In genomic region chr1:156474966-156475365, GRCh38 we compare ENCODE assay signal across 13 cellular contexts. TPM values are rescaled to one million over a fixed set of nuclear protein-coding genes. Genes with fewer than 3 reads are reported as not detected.
DNase-seq lines count a peak whose midpoint lies in the region; ATAC-seq and TF ChIP-seq lines count a peak whose summit lies in the region.
"Had no signal": no experiment of that assay in that cellular context is flagged by ENCODE, and none has a peak within 500 bp of the region (broad histone marks: within the 10 kb centered on the region; RNA-seq: fewer than 3 reads in every experiment).

No MANE protein-coding gene starts in this region.

- H3K9me3 ChIP-seq in breast epithelium (no peaks in the 10 kb centered on the region), mammary epithelial cell (replicated peaks; ENCODE audit: insufficient read depth, low read length) (no peaks in the 10 kb centered on the region), psoas muscle (no peaks in the 10 kb centered on the region), tibial nerve (no peaks in the 10 kb centered on the region)

- no peaks in the 10 kb centered on the region for H4K20me1 ChIP-seq in mammary epithelial cell (ENCODE audit: insufficient read depth, low read length)

- in situ Hi-C loops in mammary epithelial cell (cut with MboI; ENCODE audit: low sequenced_read_pairs in 2 of 2) = no loop called here

- H3K4me3 ChIP-seq in breast epithelium (no peak overlapping the region), mammary epithelial cell (replicated peaks in 1 of 3; ENCODE audit: insufficient read depth in 1 of 3, low read depth in 2 of 3, low read length in 3 of 3) (no peak overlapping the region), psoas muscle (no peak overlapping the region), tibial nerve (no peak overlapping the region)

- peaks cover 6% of the 10 kb centered on the region for H3K36me3 ChIP-seq in breast epithelium
- H3K36me3 ChIP-seq in mammary epithelial cell (ENCODE audit: insufficient read depth, low read length) = peaks cover 5% of the 10 kb centered on the region
- H3K36me3 ChIP-seq in psoas muscle (ENCODE audit: insufficient read depth in 1 of 2, low read depth in 1 of 2) = peaks cover 0 to 100% of the 10 kb centered on the region in 2 donors
- peaks cover 0 to 100% (median 47%) of the 10 kb centered on the region in 3 donors for H3K36me3 ChIP-seq in tibial nerve

- dilution Hi-C loops in mammary epithelial cell (cut with HindIII; ENCODE audit: low sequenced_read_pairs) = no loop called here

- no peak for DNase-seq in breast epithelium (ENCODE audit: low spot score in 2 of 2)
- DNase-seq in mammary epithelial cell = no peak
- DNase-seq in chondrocyte (ENCODE audit: low spot score) = peak; percentile 51
- no peak for DNase-seq in psoas muscle
- DNase-seq in tibial nerve (ENCODE audit: low spot score in 2 of 2) = no peak
- DNase-seq in NCI-H226 = no peak
- DNase-seq in activated naive CD4-positive, alpha-beta T cell (lab: John Stamatoyannopoulos, UW) = no peak
- DNase-seq: activated CD4-positive, alpha-beta T cell treated with anti-CD3 and anti-CD28 coated beads, Interleukin-2, amount 10 ng/mL, durations not matched to agents 7 days and 5 days; amniotic stem cell; dermis blood vessel endothelial cell; NCI-H1436 had no signal

- peaks cover 20% of the 10 kb centered on the region for H3K4me1 Mint-ChIP-seq in chondrocyte (ENCODE audit: low read depth)

- TF ChIP-seq POLR2A in breast epithelium (IDR thresholded peaks at IDR 0.05) (no peak), tibial nerve (IDR thresholded peaks at IDR 0.05) (no peak)

- H3K36me3 Mint-ChIP-seq in chondrocyte (ENCODE audit: low read depth) = peaks cover 46% of the 10 kb centered on the region

- TF ChIP-seq CTCF in breast epithelium (IDR thresholded peaks at IDR 0.05) (no peak), mammary epithelial cell (conservative IDR thresholded peaks at IDR 0.05 in 1 of 2, IDR thresholded peaks at IDR 0.05 in 1 of 2; ENCODE audit: extremely low read depth in 1 of 2, insufficient read depth in 1 of 2, low read depth in 1 of 2, low read length in 2 of 2) (no peak), chondrocyte (IDR thresholded peaks at IDR 0.05) (no peak), psoas muscle (IDR thresholded peaks at IDR 0.05) (no peak), tibial nerve (IDR thresholded peaks at IDR 0.05) (no peak)

- BruUV-seq in mammary epithelial cell (replicated peaks; lab: Mats Ljungman, UMichigan) = no TSS peak

- H3K4me3 Mint-ChIP-seq in chondrocyte (ENCODE audit: unreplicated experiment) = no peak overlapping the region
- H3K4me3 Mint-ChIP-seq: activated CD4-positive, alpha-beta T cell treated with anti-CD3 and anti-CD28 coated beads, Interleukin-2, amount 10 ng/mL, durations not matched to agents 7 days and 5 days; nephron had no signal

- no peaks in the 10 kb centered on the region for H3K79me2 ChIP-seq in mammary epithelial cell (ENCODE audit: insufficient read depth, low read length)

- H3K9me3 Mint-ChIP-seq in chondrocyte (ENCODE audit: low read depth) = no peaks in the 10 kb centered on the region
- H3K9me3 Mint-ChIP-seq: activated CD4-positive, alpha-beta T cell treated with anti-CD3 and anti-CD28 coated beads, Interleukin-2, amount 10 ng/mL, durations not matched to agents 7 days and 5 days; nephron had no signal

- H3K27me3 Mint-ChIP-seq in chondrocyte (ENCODE audit: low read depth) = no peaks in the 10 kb centered on the region
- H3K27me3 Mint-ChIP-seq: activated CD4-positive, alpha-beta T cell treated with anti-CD3 and anti-CD28 coated beads, Interleukin-2, amount 10 ng/mL, durations not matched to agents 7 days and 5 days had no signal

- H3K4me1 ChIP-seq in breast epithelium (peaks cover 0 to 10% of the 10 kb centered on the region in 2 donors), mammary epithelial cell (ENCODE audit: insufficient read depth, low read length) (no peaks in the 10 kb centered on the region), psoas muscle (peaks cover 90% of the 10 kb centered on the region), tibial nerve (peaks cover 0 to 54% (median 24%) of the 10 kb centered on the region in 4 donors)

- ATAC-seq in psoas muscle = no peak
- ATAC-seq in GM18867 (IDR thresholded peaks at IDR 0.05; ENCODE audit: unreplicated experiment) = no peak

- no peak for TF ChIP-seq EP300 in tibial nerve (IDR thresholded peaks at IDR 0.05)

- no peak overlapping the region for H3K4me2 ChIP-seq in mammary epithelial cell (ENCODE audit: insufficient read depth, low read depth, low read length)

- H3K27ac ChIP-seq in breast epithelium = peak overlapping the region; percentile 61 to 83
- no peak overlapping the region for H3K27ac ChIP-seq in mammary epithelial cell (ENCODE audit: insufficient read depth, low read depth, low read length)
- H3K27ac ChIP-seq in psoas muscle = peak overlapping the region; percentile 97
- H3K27ac ChIP-seq in tibial nerve = peak overlapping the region in 3 of 4 donors; percentile 43 to 94 (median 87)

- WGBS in mammary epithelial cell (ENCODE audit: low coverage, missing lambda C conversion rate) = 79% methylated on average over 7 of the region's 7 CpGs
- 82 to 90% (median 84%) methylated on average over 7 of the region's 7 CpGs for WGBS in psoas muscle, 3 donors
- 85 to 86% methylated on average over 7 of the region's 7 CpGs for WGBS in tibial nerve, 2 donors

- no peak overlapping the region for H2AFZ ChIP-seq in mammary epithelial cell (ENCODE audit: low read depth, low read length)

- CTCF ChIA-PET in mammary epithelial cell (lab: Charles Lee; ENCODE audit: low non-redundant PET) = no interaction called here

- intact Hi-C loops in breast epithelium (cut with DNase I; ENCODE audit: low total_unique reads) = no loop called here
- intact Hi-C loops in mammary epithelial cell (cut with micrococcal nuclease) = no loop called here
- intact Hi-C loops in psoas muscle (cut with DNase I) = no loop called here

- no peak overlapping the region for H3K27ac Mint-ChIP-seq in chondrocyte (ENCODE audit: unreplicated experiment)
- H3K27ac Mint-ChIP-seq: activated CD4-positive, alpha-beta T cell treated with anti-CD3 and anti-CD28 coated beads, Interleukin-2, amount 10 ng/mL, durations not matched to agents 7 days and 5 days; nephron had no signal

- no peak overlapping the region for H3K9ac ChIP-seq in mammary epithelial cell (ENCODE audit: insufficient read depth, low read length)

- H3K27me3 ChIP-seq in breast epithelium (no peaks in the 10 kb centered on the region), mammary epithelial cell (ENCODE audit: insufficient read depth, low read length) (no peaks in the 10 kb centered on the region), psoas muscle (ENCODE audit: insufficient read depth in 3 of 3, low read length in 2 of 3) (no peaks in the 10 kb centered on the region), tibial nerve (no peaks in the 10 kb centered on the region)

RNA-seq across cellular contexts. Expression of gene MEF2D, which starts 25.6 kb away (rescaled TPM):
- total RNA-seq in breast epithelium (10 to 100 TPM; 25.8 to 34.9 (median 32.1) TPM), mammary epithelial cell (10 to 100 TPM in 1 of 2 donors, 1 to 10 TPM in 1; 9.2 to 34.3 TPM), chondrocyte (42.3 to 64.7 TPM (median 62.0 TPM) in 3 replicates), psoas muscle (100 to 1,000 TPM; 126 to 258 (median 188) TPM), tibial nerve (10 to 100 TPM; 67.5 to 84.9 (median 70.8) TPM)
- polyA plus RNA-seq in mammary epithelial cell (11.4 TPM), psoas muscle (10 to 100 TPM; 43.1 to 65.3 (median 58.4) TPM)
- 9.6 TPM for polyA minus RNA-seq in mammary epithelial cell
